20 cellular contexts compared by ENCODE assay signal in the genomic region with DNA sequence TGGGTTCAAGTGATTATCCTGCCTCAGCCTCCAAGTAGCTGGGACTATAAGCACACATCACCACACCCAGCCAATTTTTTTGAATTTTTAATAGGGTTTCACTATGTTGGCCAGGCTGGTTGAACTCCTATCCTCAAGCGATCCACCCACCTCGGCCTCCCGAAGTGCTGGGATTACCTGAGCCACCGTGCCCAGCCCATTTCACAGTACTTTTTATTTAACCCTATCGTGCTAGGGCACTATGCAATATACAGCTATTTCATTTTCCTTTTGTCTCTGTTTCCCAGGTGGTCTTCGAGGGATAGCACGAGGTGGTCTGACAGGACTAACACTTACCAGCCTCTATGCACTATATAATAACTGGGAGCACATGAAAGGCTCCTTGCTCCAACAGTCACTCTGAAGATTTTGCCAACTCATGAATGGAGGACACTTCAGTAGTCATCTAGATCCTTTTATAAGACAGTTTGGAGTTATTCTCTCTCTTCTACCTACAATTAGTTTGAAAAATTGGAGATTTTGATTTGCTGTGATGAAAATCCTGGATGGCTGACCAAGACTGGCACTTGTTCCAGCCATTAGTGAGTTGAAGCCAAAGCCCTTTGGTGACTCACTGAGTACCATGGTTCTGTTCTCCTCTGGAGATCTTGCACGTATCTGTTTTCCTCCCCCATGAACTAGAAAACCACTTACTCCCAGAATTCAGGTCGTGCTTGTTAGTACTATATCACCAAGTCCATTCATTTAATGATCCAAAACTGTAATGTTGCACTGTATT. TPM values are rescaled to one million over a fixed set of nuclear protein-coding genes. Genes with fewer than 3 reads are reported as not detected.
A peak's percentile ranks its signal among the peaks of the same experiment; 100 is the strongest.
DNase-seq lines count a peak whose midpoint lies in the region; ATAC-seq and TF ChIP-seq lines count a peak whose summit lies in the region.
"Had no signal": no experiment of that assay in that cellular context is flagged by ENCODE, and none has a peak within 500 bp of the region (broad histone marks: within the 10 kb centered on the region; RNA-seq: fewer than 3 reads in every experiment).

No MANE protein-coding gene starts in this region.

- no peak overlapping the region for H3K4me3 ChIP-seq in PC-9
- H3K4me3 ChIP-seq in endodermal cell (ENCODE audit: low read length), result no peak overlapping the region
- H3K4me3 ChIP-seq in psoas muscle, result no peak overlapping the region
- H3K4me3 ChIP-seq: left ventricle myocardium inferior, prostate gland had no signal

- POLR2A ChIA-PET in PC-9 (lab: Charles Lee; ENCODE audit: unreplicated experiment), result no interaction called here
- POLR2A ChIA-PET in activated CD4-positive, alpha-beta memory T cell treated with anti-CD3 and anti-CD28 coated beads, Interleukin-2, amount 10 ng/mL, durations not matched to agents 7 days and 5 days (lab: Charles Lee), result interaction anchor here (1.5 kb wide), 1 partner anchor 14 kb away, joined by 4 read pairs; no protein-coding TSS in a partner anchor

- H3K27ac ChIP-seq in PC-9 (no peak overlapping the region), endodermal cell (ENCODE audit: low read depth, low read length) (no peak overlapping the region), psoas muscle (no peak overlapping the region)
- H3K27ac ChIP-seq: left ventricle myocardium inferior, prostate gland had no signal

- H3K4me1 ChIP-seq in PC-9 (replicated peaks; ENCODE audit: insufficient read depth) (no peaks in the 10 kb centered on the region), endodermal cell (ENCODE audit: control insufficient read depth, insufficient read depth, low read length) (no peaks in the 10 kb centered on the region), psoas muscle (no peaks in the 10 kb centered on the region)
- H3K4me1 ChIP-seq: left ventricle myocardium inferior, prostate gland had no signal

- 96 to 98% methylated on average over 6 to 9 of the region's 9 CpGs for WGBS in endodermal cell (ENCODE audit: insufficient coverage in 1 of 2, insufficient read length in 1 of 2), 2 experiments
- 73 to 87% (median 83%) methylated on average over 9 of the region's 9 CpGs for WGBS in psoas muscle, 3 donors

- BruUV-seq in Calu3 (replicated peaks; lab: Mats Ljungman, UMichigan) (TSS peak; percentile 62), PC-9 (replicated peaks; lab: Mats Ljungman, UMichigan) (TSS peak; percentile 20)

- H3K4me2 ChIP-seq in PC-9, result no peak overlapping the region

- no peaks in the 10 kb centered on the region for H3K79me2 ChIP-seq in PC-9 (ENCODE audit: low read depth)

- H4K20me1 ChIP-seq in PC-9 (ENCODE audit: insufficient read depth), result peaks cover 31% of the 10 kb centered on the region; the same call in 1 of the 2 replicates

- H3K27me3 ChIP-seq in PC-9 (ENCODE audit: insufficient read depth, low read depth) (no peaks in the 10 kb centered on the region), endodermal cell (ENCODE audit: control insufficient read depth, insufficient read depth, low read length, poor library complexity, severe bottlenecking) (no peaks in the 10 kb centered on the region), psoas muscle (ENCODE audit: insufficient read depth in 3 of 3, low read length in 2 of 3) (no peaks in the 10 kb centered on the region)

- H2AFZ ChIP-seq in PC-9, result no peak overlapping the region

- ATAC-seq in psoas muscle, result peak; percentile 46 to 78 (median 60)
- no peak for ATAC-seq in GM21786 (IDR thresholded peaks at IDR 0.05; ENCODE audit: unreplicated experiment)
- ATAC-seq in sciatic nerve, result no peak
- ATAC-seq: esophagus mucosa had no signal

- no peaks in the 10 kb centered on the region for H3K9me2 ChIP-seq in PC-9 (ENCODE audit: insufficient read depth)

- CTCF ChIA-PET in Calu3 (lab: Charles Lee) (no interaction called here), PC-9 (lab: Charles Lee) (no interaction called here)
- CTCF ChIA-PET in activated CD4-positive, alpha-beta memory T cell treated with anti-CD3 and anti-CD28 coated beads, Interleukin-2, amount 10 ng/mL, durations not matched to agents 7 days and 5 days (lab: Charles Lee), result interaction anchor here (1.4 to 2.0 kb wide), 2 partner anchors 25 kb away, joined by 4 read pairs; no protein-coding TSS in a partner anchor

- peaks cover 20% of the 10 kb centered on the region for H3K4me1 Mint-ChIP-seq in Calu3 (ENCODE audit: low read depth, unreplicated experiment)
- H3K4me1 Mint-ChIP-seq in endodermal cell, result peaks cover 1% of the 10 kb centered on the region
- no peaks in the 10 kb centered on the region for H3K4me1 Mint-ChIP-seq in activated CD4-positive, alpha-beta memory T cell treated with anti-CD3 and anti-CD28 coated beads, Interleukin-2, amount 10 ng/mL, durations not matched to agents 7 days and 5 days
- H3K4me1 Mint-ChIP-seq: central memory CD8-positive, alpha-beta T cell; neural crest cell had no signal

- DNase-seq in Calu3 (no peak), PC-9 (no peak), endodermal cell (no peak), psoas muscle (no peak), sciatic nerve (ENCODE audit: low spot score) (no peak)
- DNase-seq in activated CD4-positive, alpha-beta memory T cell treated with anti-CD3 and anti-CD28 coated beads, Interleukin-2, amount 10 ng/mL, durations not matched to agents 7 days and 5 days, result no peak
- DNase-seq in activated naive CD4-positive, alpha-beta T cell (lab: John Stamatoyannopoulos, UW), result no peak
- DNase-seq: activated CD4-positive, alpha-beta T cell treated with anti-CD3 and anti-CD28 coated beads for 48 hours; activated effector memory CD4-positive, alpha-beta T cell treated with Interleukin-2 at 50 U/mL for 16 hours; amniotic stem cell; left ventricle myocardium inferior; NCI-H510A; stimulated activated CD4-positive, alpha-beta T cell treated with anti-CD3 and anti-CD28 coated beads, Interleukin-4, amount 100 ng/mL, for 24 hours had no signal

- H3F3A ChIP-seq in PC-9 (ENCODE audit: insufficient read depth, low read depth), result peaks cover 37% of the 10 kb centered on the region

- H3K9me3 Mint-ChIP-seq in Calu3 (ENCODE audit: low read depth, unreplicated experiment) (no peaks in the 10 kb centered on the region), endodermal cell (peaks cover 19% of the 10 kb centered on the region)
- H3K9me3 Mint-ChIP-seq in activated CD4-positive, alpha-beta memory T cell treated with anti-CD3 and anti-CD28 coated beads, Interleukin-2, amount 10 ng/mL, durations not matched to agents 7 days and 5 days, result no peaks in the 10 kb centered on the region
- H3K9me3 Mint-ChIP-seq: central memory CD8-positive, alpha-beta T cell; neural crest cell had no signal

- no peak overlapping the region for H3K9ac ChIP-seq in endodermal cell (ENCODE audit: extremely low read depth, low read length, poor library complexity, severe bottlenecking)

- intact Hi-C loops in Calu3 (cut with micrococcal nuclease; ENCODE audit: unreplicated experiment), result no loop called here
- intact Hi-C loops in PC-9 (cut with micrococcal nuclease; ENCODE audit: unreplicated experiment), result no loop called here
- intact Hi-C loops in psoas muscle (cut with DNase I), result no loop called here
- intact Hi-C loops in sciatic nerve (cut with DNase I), result no loop called here

- no peak for TF ChIP-seq CTCF in Calu3 (IDR thresholded peaks at IDR 0.05; ENCODE audit: unreplicated experiment)
- TF ChIP-seq CTCF in PC-9 (conservative IDR thresholded peaks at IDR 0.05), result no peak
- no peak for TF ChIP-seq CTCF in endodermal cell (conservative IDR thresholded peaks at IDR 0.05)
- no peak for TF ChIP-seq CTCF in psoas muscle (IDR thresholded peaks at IDR 0.05)

- H3K36me3 Mint-ChIP-seq in Calu3 (ENCODE audit: insufficient read depth, unreplicated experiment) (peaks cover 66% of the 10 kb centered on the region), endodermal cell (ENCODE audit: low read depth) (peaks cover 86% of the 10 kb centered on the region)
- peaks cover 66% of the 10 kb centered on the region for H3K36me3 Mint-ChIP-seq in activated CD4-positive, alpha-beta memory T cell treated with anti-CD3 and anti-CD28 coated beads, Interleukin-2, amount 10 ng/mL, durations not matched to agents 7 days and 5 days (ENCODE audit: low read depth)

- H3K27ac Mint-ChIP-seq in Calu3 (ENCODE audit: unreplicated experiment) (no peak overlapping the region), endodermal cell (peak overlapping the region; percentile 79)
- no peak overlapping the region for H3K27ac Mint-ChIP-seq in activated CD4-positive, alpha-beta memory T cell treated with anti-CD3 and anti-CD28 coated beads, Interleukin-2, amount 10 ng/mL, durations not matched to agents 7 days and 5 days

- H3K36me3 ChIP-seq in PC-9 (ENCODE audit: low read depth) (peaks cover 65% of the 10 kb centered on the region), endodermal cell (ENCODE audit: control insufficient read depth, insufficient read depth, low read length) (peaks cover 98% of the 10 kb centered on the region), psoas muscle (ENCODE audit: insufficient read depth in 1 of 2, low read depth in 1 of 2) (peaks cover 16 to 96% of the 10 kb centered on the region in 2 donors)
- H3K36me3 ChIP-seq: prostate gland had no signal

- H3K4me3 Mint-ChIP-seq in Calu3 (ENCODE audit: low read depth, unreplicated experiment), result no peak overlapping the region
- no peak overlapping the region for H3K4me3 Mint-ChIP-seq in endodermal cell
- no peak overlapping the region for H3K4me3 Mint-ChIP-seq in activated CD4-positive, alpha-beta memory T cell treated with anti-CD3 and anti-CD28 coated beads, Interleukin-2, amount 10 ng/mL, durations not matched to agents 7 days and 5 days
- H3K4me3 Mint-ChIP-seq: central memory CD8-positive, alpha-beta T cell; neural crest cell had no signal

- H3K27me3 Mint-ChIP-seq in Calu3 (ENCODE audit: unreplicated experiment), result no peaks in the 10 kb centered on the region
- H3K27me3 Mint-ChIP-seq in endodermal cell (ENCODE audit: insufficient read depth), result no peaks in the 10 kb centered on the region
- no peaks in the 10 kb centered on the region for H3K27me3 Mint-ChIP-seq in activated CD4-positive, alpha-beta memory T cell treated with anti-CD3 and anti-CD28 coated beads, Interleukin-2, amount 10 ng/mL, durations not matched to agents 7 days and 5 days
- H3K27me3 Mint-ChIP-seq: central memory CD8-positive, alpha-beta T cell had no signal

- H3K9me3 ChIP-seq in PC-9 (ENCODE audit: insufficient read depth, low read depth), result peaks cover 3% of the 10 kb centered on the region; the same call in 1 of the 2 replicates
- H3K9me3 ChIP-seq in endodermal cell (ENCODE audit: control insufficient read depth, low read length), result peaks cover 24% of the 10 kb centered on the region
- H3K9me3 ChIP-seq in psoas muscle, result no peaks in the 10 kb centered on the region
- H3K9me3 ChIP-seq: left ventricle myocardium inferior, prostate gland had no signal

RNA-seq across cellular contexts. Expression of a gene that starts 27.3 kb away (rescaled TPM):
- total RNA-seq in Calu3 (2022), result 77.3 and 81.9 TPM in 2 replicates
- total RNA-seq in PC-9 (2021), result 142 and 143 TPM in 2 replicates
- 100 to 1,000 TPM; 157 to 200 TPM for total RNA-seq in endodermal cell
- polyA plus RNA-seq in endodermal cell (2013, experiment 1 of 2), result 83.1 TPM
- 79.4 TPM for polyA plus RNA-seq in endodermal cell (2013, experiment 2 of 2)
- 100 to 1,000 TPM; 129 to 165 (median 142) TPM for total RNA-seq in psoas muscle
- polyA plus RNA-seq in psoas muscle, result 100 to 1,000 TPM in 1 of 3 donors, 10 to 100 TPM in 2; 63.3 to 131 (median 75.2) TPM
- total RNA-seq in activated CD4-positive, alpha-beta memory T cell treated with anti-CD3 and anti-CD28 coated beads, Interleukin-2, amount 10 ng/mL, durations not matched to agents 7 days and 5 days, result 100 to 1,000 TPM; 104 to 105 TPM
- total RNA-seq in sciatic nerve, result 146 TPM

RNA-seq across cellular contexts. Expression of a gene that starts 30.8 kb away (rescaled TPM):
- total RNA-seq in Calu3 (2022) (72.2 and 78.6 TPM in 2 replicates), PC-9 (2021) (64.9 and 82.4 TPM in 2 replicates), endodermal cell (10 to 100 TPM; 86.3 to 88.5 TPM), psoas muscle (100 to 1,000 TPM in 1 of 4 donors, 10 to 100 TPM in 3; 82.9 to 101 (median 90.2) TPM), sciatic nerve (30.8 TPM)
- 77.8 TPM for polyA plus RNA-seq in endodermal cell (2013, experiment 1 of 2)
- polyA plus RNA-seq in endodermal cell (2013, experiment 2 of 2), result 68.3 TPM
- 100 to 1,000 TPM; 118 to 134 (median 122) TPM for polyA plus RNA-seq in psoas muscle
- 10 to 100 TPM; 45.2 to 48.2 TPM for total RNA-seq in activated CD4-positive, alpha-beta memory T cell treated with anti-CD3 and anti-CD28 coated beads, Interleukin-2, amount 10 ng/mL, durations not matched to agents 7 days and 5 days

RNA-seq across cellular contexts. Expression of a gene that starts 43.0 kb away (rescaled TPM):
- total RNA-seq in Calu3 (2022), result 2.4 and 7.4 TPM in 2 replicates
- not detected in 2 replicates for total RNA-seq in PC-9 (2021)
- total RNA-seq in endodermal cell, result 1 to 10 TPM; 2.4 to 2.9 TPM
- 1.00 TPM for polyA plus RNA-seq in endodermal cell (2013, experiment 1 of 2)
- not detected for polyA plus RNA-seq in endodermal cell (2013, experiment 2 of 2)
- not detected for total RNA-seq in psoas muscle
- not detected for polyA plus RNA-seq in psoas muscle
- not detected for total RNA-seq in activated CD4-positive, alpha-beta memory T cell treated with anti-CD3 and anti-CD28 coated beads, Interleukin-2, amount 10 ng/mL, durations not matched to agents 7 days and 5 days
- not detected for total RNA-seq in sciatic nerve
- total RNA-seq: left ventricle myocardium inferior, neural crest cell, subcutaneous adipose tissue, urinary bladder had no signal

Comparison
In these comparisons a context has a peak if more than half of its experiments do, and no peak if none do; other contexts are left out.
1. ATAC-seq: peak in psoas muscle (4 of 4); none in GM21786 (single experiment) and sciatic nerve (single experiment).